11 cellular contexts compared by ENCODE assay signal in genomic region chr14:99035712-99036593, GRCh38.
DNase-seq lines count a peak whose midpoint lies in the region; ATAC-seq, FAIRE-seq and TF ChIP-seq lines count a peak whose summit lies in the region.
"Had no signal": no experiment of that assay in that cellular context is flagged by ENCODE, and none has a peak within 500 bp of the region (broad histone marks: within the 10 kb centered on the region; RNA-seq: fewer than 3 reads in every experiment).

No MANE protein-coding gene starts in this region.

- DNase-seq in CD14-positive monocyte (ENCODE audit: low spot score), result no peak
- DNase-seq in RWPE1 (ENCODE audit: low spot score), result peak; percentile 97
- DNase-seq in frontal cortex (ENCODE audit: low spot score in 2 of 2), result peak; percentile 45 to 52
- peak; percentile 16 for DNase-seq in occipital lobe (lab: John Stamatoyannopoulos, UW)
- DNase-seq in NCI-H510A treated with DMSO at 0.1 percent for 48 hours (lab: John Stamatoyannopoulos, UW), result no peak
- DNase-seq in activated T-helper 1 cell treated with anti-CD3 and anti-CD28 coated beads, Interleukin-12 subunit alpha, Interleukin-12 subunit beta, Interleukin-2, Interleukin-4 antibody, amounts not matched to agents 30 ng/mL and 10 ng/mL and 1 ng/mL, durations not matched to agents 14 hours and 24 hours and 36 hours (ENCODE audit: low spot score), result no peak

- POLR2A ChIA-PET in RWPE1 (lab: Yijun Ruan, JAX; ENCODE audit: low non-redundant PET), result no interaction called here

- peaks cover 11 to 19% of the 10 kb centered on the region in 2 donors for H3K36me3 Mint-ChIP-seq in CD14-positive monocyte
- no peaks in the 10 kb centered on the region for H3K36me3 Mint-ChIP-seq in activated T-helper 1 cell treated with anti-CD3 and anti-CD28 coated beads, Interleukin-12 subunit alpha, Interleukin-12 subunit beta, Interleukin-2, Interleukin-4 antibody, amounts not matched to agents 30 ng/mL and 10 ng/mL and 1 ng/mL, durations not matched to agents 14 hours and 24 hours and 36 hours (ENCODE audit: low read depth)

- H3K9me3 Mint-ChIP-seq in CD14-positive monocyte, result peaks cover 0 to 16% (median 14%) of the 10 kb centered on the region in 7 donors
- peaks cover 4% of the 10 kb centered on the region for H3K9me3 Mint-ChIP-seq in activated T-helper 1 cell treated with anti-CD3 and anti-CD28 coated beads, Interleukin-12 subunit alpha, Interleukin-12 subunit beta, Interleukin-2, Interleukin-4 antibody, amounts not matched to agents 30 ng/mL and 10 ng/mL and 1 ng/mL, durations not matched to agents 14 hours and 24 hours and 36 hours

- peak overlapping the region; percentile 98 for H3K27ac ChIP-seq in RWPE1
- H3K27ac ChIP-seq: parathyroid adenoma had no signal

- FAIRE-seq in frontal cortex (lab: Jason Lieb, UNC), result no peak
- FAIRE-seq: GM12878 had no signal

- H3K4me3 Mint-ChIP-seq in CD14-positive monocyte, result peak overlapping the region; percentile 85 to 98
- H3K4me3 Mint-ChIP-seq in activated T-helper 1 cell treated with anti-CD3 and anti-CD28 coated beads, Interleukin-12 subunit alpha, Interleukin-12 subunit beta, Interleukin-2, Interleukin-4 antibody, amounts not matched to agents 30 ng/mL and 10 ng/mL and 1 ng/mL, durations not matched to agents 14 hours and 24 hours and 36 hours, result no peak overlapping the region
- H3K4me3 Mint-ChIP-seq: T-helper 2 cell treated with Interferon-gamma antibody and Interleukin-4, amounts not matched to agents 5 μg/mL and 100 μg/mL, for 36 hours had no signal

- TF ChIP-seq CTCF in CD14-positive monocyte (IDR thresholded peaks at IDR 0.05) (no peak), RWPE1 (conservative IDR thresholded peaks at IDR 0.05; ENCODE audit: low read depth) (no peak)

- CTCF ChIA-PET in RWPE1 (lab: Yijun Ruan, JAX), result interaction anchor here (0.6 to 1.0 kb wide), 3 partner anchors 10 to 1073 kb away, joined by 3 to 4 read pairs (median 3); no protein-coding TSS in a partner anchor

- H3K27me3 Mint-ChIP-seq in CD14-positive monocyte (ENCODE audit: low read depth in 3 of 3), result peaks cover 0 to 5% (median 0%) of the 10 kb centered on the region in 3 donors
- H3K27me3 Mint-ChIP-seq in activated T-helper 1 cell treated with anti-CD3 and anti-CD28 coated beads, Interleukin-12 subunit alpha, Interleukin-12 subunit beta, Interleukin-2, Interleukin-4 antibody, amounts not matched to agents 30 ng/mL and 10 ng/mL and 1 ng/mL, durations not matched to agents 14 hours and 24 hours and 36 hours (ENCODE audit: insufficient read depth), result peaks cover 1% of the 10 kb centered on the region

- H3K4me1 Mint-ChIP-seq in CD14-positive monocyte, result peaks cover 64% of the 10 kb centered on the region
- H3K4me1 Mint-ChIP-seq in activated T-helper 1 cell treated with anti-CD3 and anti-CD28 coated beads, Interleukin-12 subunit alpha, Interleukin-12 subunit beta, Interleukin-2, Interleukin-4 antibody, amounts not matched to agents 30 ng/mL and 10 ng/mL and 1 ng/mL, durations not matched to agents 14 hours and 24 hours and 36 hours (ENCODE audit: low read depth), result no peaks in the 10 kb centered on the region

- ATAC-seq in GM21723 (IDR thresholded peaks at IDR 0.05; ENCODE audit: unreplicated experiment), result no peak
- ATAC-seq in HG03521 (IDR thresholded peaks at IDR 0.05; ENCODE audit: unreplicated experiment), result no peak
- ATAC-seq: GM12878 had no signal

- peak overlapping the region; percentile 93 to 98 (median 96) for H3K27ac Mint-ChIP-seq in CD14-positive monocyte
- H3K27ac Mint-ChIP-seq in activated T-helper 1 cell treated with anti-CD3 and anti-CD28 coated beads, Interleukin-12 subunit alpha, Interleukin-12 subunit beta, Interleukin-2, Interleukin-4 antibody, amounts not matched to agents 30 ng/mL and 10 ng/mL and 1 ng/mL, durations not matched to agents 14 hours and 24 hours and 36 hours, result no peak overlapping the region
- H3K27ac Mint-ChIP-seq: T-helper 2 cell treated with Interferon-gamma antibody and Interleukin-4, amounts not matched to agents 5 μg/mL and 100 μg/mL, for 36 hours had no signal

- intact Hi-C loops in CD14-positive monocyte (cut with micrococcal nuclease), result loop anchor here (2.0 to 5.0 kb wide), 3 partner anchors 41 to 79 kb away; no protein-coding TSS in a partner anchor
- intact Hi-C loops in activated T-helper 1 cell treated with anti-CD3 and anti-CD28 coated beads, Interleukin-12 subunit alpha, Interleukin-12 subunit beta, Interleukin-2, Interleukin-4 antibody, amounts not matched to agents 30 ng/mL and 10 ng/mL and 1 ng/mL, durations not matched to agents 14 hours and 24 hours and 36 hours (cut with micrococcal nuclease), result no loop called here

Comparison
In these comparisons a context has a peak if more than half of its experiments do, and no peak if none do; other contexts are left out.
1. DNase-seq: peak in RWPE1 (single experiment), frontal cortex (2 of 2) and occipital lobe (single experiment); none in CD14-positive monocyte (single experiment), NCI-H510A treated with DMSO at 0.1 percent for 48 hours (single experiment) and activated T-helper 1 cell treated with anti-CD3 and anti-CD28 coated beads, Interleukin-12 subunit alpha, Interleukin-12 subunit beta, Interleukin-2, Interleukin-4 antibody, amounts not matched to agents 30 ng/mL and 10 ng/mL and 1 ng/mL, durations not matched to agents 14 hours and 24 hours and 36 hours (single experiment).